In the genomic region with DNA sequence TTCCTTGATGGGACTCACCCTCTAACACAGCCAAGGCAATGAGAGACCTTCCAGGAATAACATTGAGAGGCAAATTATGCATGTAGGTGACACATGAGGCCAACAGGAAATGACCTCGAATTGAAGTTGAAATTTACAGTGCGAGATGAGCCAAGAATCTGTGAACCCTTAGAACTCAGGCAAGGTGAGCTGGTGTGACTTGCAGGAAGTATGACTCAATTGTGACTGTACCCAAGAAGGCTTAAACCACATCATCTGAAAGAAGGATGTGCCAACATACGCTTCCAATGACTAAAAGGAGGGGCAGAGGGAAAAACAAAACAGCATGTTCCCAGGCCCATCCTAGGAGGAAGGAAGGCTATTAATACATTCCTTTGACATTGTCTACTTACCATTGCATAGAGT, we compare ENCODE assay signal across 8 cellular contexts. TPM values are rescaled to one million over a fixed set of nuclear protein-coding genes. Genes with fewer than 3 reads are reported as not detected.
DNase-seq lines count a peak whose midpoint lies in the region; ATAC-seq and TF ChIP-seq lines count a peak whose summit lies in the region.

No MANE protein-coding gene starts in this region.

- H3K9ac ChIP-seq in parathyroid adenoma, result no peak overlapping the region

- no peak overlapping the region for H3K4me3 Mint-ChIP-seq in glutamatergic neuron (ENCODE audit: unreplicated experiment)

- H3K36me3 ChIP-seq in ACC112 (ENCODE audit: insufficient read depth, low read length), result no peaks in the 10 kb centered on the region
- H3K36me3 ChIP-seq in parathyroid adenoma (ENCODE audit: control insufficient read depth, insufficient read depth, low read length), result no peaks in the 10 kb centered on the region

- no peak overlapping the region for H3K4me2 ChIP-seq in parathyroid adenoma (ENCODE audit: low read length)

- no peaks in the 10 kb centered on the region for H3K4me1 Mint-ChIP-seq in glutamatergic neuron (ENCODE audit: low read depth, unreplicated experiment)

- peaks cover 6% of the 10 kb centered on the region for H3K27me3 Mint-ChIP-seq in glutamatergic neuron (ENCODE audit: unreplicated experiment)

- no peak overlapping the region for H3K4me3 ChIP-seq in ACC112 (ENCODE audit: low read depth, low read length)
- no peak overlapping the region for H3K4me3 ChIP-seq in parathyroid adenoma (ENCODE audit: low read depth, low read length)

- H3K79me2 ChIP-seq in ACC112 (ENCODE audit: control insufficient read depth, insufficient read depth, low read length, unreplicated experiment), result no peaks in the 10 kb centered on the region
- H3K79me2 ChIP-seq in parathyroid adenoma, result peaks cover 2% of the 10 kb centered on the region

- H3K9me3 ChIP-seq in parathyroid adenoma (ENCODE audit: control insufficient read depth, low read length), result no peaks in the 10 kb centered on the region

- H3K4me1 ChIP-seq in ACC112 (ENCODE audit: control insufficient read depth, insufficient read depth, low read length, unreplicated experiment) (peaks cover 24% of the 10 kb centered on the region), parathyroid adenoma (no peaks in the 10 kb centered on the region)

- peak; percentile 77 for ATAC-seq in HG03196 (IDR thresholded peaks at IDR 0.05; ENCODE audit: unreplicated experiment)
- ATAC-seq in GM18867 (IDR thresholded peaks at IDR 0.05; ENCODE audit: unreplicated experiment), result no peak
- ATAC-seq in GM18517 (IDR thresholded peaks at IDR 0.05; ENCODE audit: unreplicated experiment), result no peak

- H3K27ac ChIP-seq in ACC112 (ENCODE audit: low read depth, low read length), result peak overlapping the region; percentile 88
- H3K27ac ChIP-seq in parathyroid adenoma, result peak overlapping the region; percentile 76

- no peak overlapping the region for H3K27ac Mint-ChIP-seq in glutamatergic neuron (ENCODE audit: unreplicated experiment)

- H2AFZ ChIP-seq in ACC112 (ENCODE audit: low read length, unreplicated experiment) (no peak overlapping the region), parathyroid adenoma (no peak overlapping the region)

- peaks cover 1% of the 10 kb centered on the region for H3K9me3 Mint-ChIP-seq in glutamatergic neuron (ENCODE audit: unreplicated experiment)

- TF ChIP-seq CTCF in parathyroid adenoma (IDR thresholded peaks at IDR 0.05) (no peak), glutamatergic neuron (IDR thresholded peaks at IDR 0.05; ENCODE audit: partially characterized antibody, unreplicated experiment) (no peak)

- peaks cover 5% of the 10 kb centered on the region for H3K36me3 Mint-ChIP-seq in glutamatergic neuron (ENCODE audit: unreplicated experiment)

- H3K27me3 ChIP-seq in ACC112 (ENCODE audit: insufficient read depth, low read length) (no peaks in the 10 kb centered on the region), parathyroid adenoma (ENCODE audit: control insufficient read depth, insufficient read depth, low read length) (no peaks in the 10 kb centered on the region)

- DNase-seq in T-helper 9 cell (peak; percentile 30), glutamatergic neuron (no peak)
- peak; percentile 57 for DNase-seq in effector CD4-positive, alpha-beta T cell

RNA-seq across cellular contexts. Expression of a gene that starts 44.8 kb away (rescaled TPM):
- 40.3 TPM for total RNA-seq in glutamatergic neuron (ENCODE audit: unreplicated experiment)

RNA-seq across cellular contexts. Expression of a gene that starts 55.5 kb away (rescaled TPM):
- total RNA-seq in glutamatergic neuron (ENCODE audit: unreplicated experiment), result 55.7 TPM
